Comparison of ENCODE assay signal across 24 cellular contexts in the genomic region with DNA sequence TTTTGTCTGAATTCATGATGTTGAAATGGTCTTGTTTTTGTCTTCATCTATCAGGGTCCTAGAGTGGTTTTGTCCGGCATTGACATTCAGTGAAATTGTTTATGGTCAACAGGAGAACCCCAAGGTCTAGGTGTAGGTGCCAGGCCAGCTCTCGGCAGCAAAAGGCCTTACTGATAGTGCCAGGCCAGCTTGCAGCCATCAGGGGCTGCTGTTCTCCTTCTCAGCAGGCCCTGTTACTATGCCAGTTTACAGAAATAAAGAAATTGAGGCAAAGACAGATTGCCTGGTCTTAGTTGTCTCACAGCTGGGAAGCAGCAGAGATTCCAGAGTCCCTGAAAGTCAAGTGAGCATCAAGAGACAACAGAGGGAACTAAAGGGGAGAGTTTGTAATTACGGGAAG. TPM values are rescaled to one million over a fixed set of nuclear protein-coding genes. Genes with fewer than 3 reads are reported as not detected.
DNase-seq lines count a peak whose midpoint lies in the region; ATAC-seq, FAIRE-seq and TF ChIP-seq lines count a peak whose summit lies in the region.
"Had no signal": no experiment of that assay in that cellular context is flagged by ENCODE, and none has a peak within 500 bp of the region (broad histone marks: within the 10 kb centered on the region; RNA-seq: fewer than 3 reads in every experiment).

No MANE protein-coding gene starts in this region.

- no peak for DNase-seq in AG10803 (ENCODE audit: low read depth)
- DNase-seq in astrocyte of the spinal cord (ENCODE audit: low read depth, low spot score): no peak
- no peak for DNase-seq in kidney
- DNase-seq in activated T-cell treated with anti-CD3 and anti-CD28 coated beads for 4 hours: no peak
- no peak for DNase-seq in NCI-H2171 (lab: John Stamatoyannopoulos, UW)
- DNase-seq: activated CD4-positive, alpha-beta T cell treated with anti-CD3 and anti-CD28 coated beads, Interleukin-2, amount 10 ng/mL, durations not matched to agents 24 days and 14 days; activated CD8-positive, alpha-beta memory T cell treated with anti-CD3 and anti-CD28 coated beads, Interleukin-2, amount 10 ng/mL, durations not matched to agents 7 days and 5 days; aorta; DMS79; NCI-H1092; NCI-H2029; NCI-H82; T-helper 17 cell had no signal

- in situ Hi-C loops in astrocyte of the spinal cord (cut with HindIII; ENCODE audit: low sequenced_read_pairs): no loop called here

- no peak overlapping the region for H3K27ac ChIP-seq in kidney (ENCODE audit: low read depth in 2 of 2, low read length in 2 of 2)
- H3K27ac ChIP-seq: SJSA1, vagina had no signal

- H3K9me3 ChIP-seq in kidney (ENCODE audit: control insufficient read depth in 1 of 2, low read length in 2 of 2): peaks cover 0 to 7% of the 10 kb centered on the region in 2 donors
- H3K9me3 ChIP-seq: SJSA1, vagina had no signal

- no peaks in the 10 kb centered on the region for H3K4me1 ChIP-seq in kidney (ENCODE audit: control insufficient read depth in 1 of 2, insufficient read depth in 1 of 2, low read depth in 1 of 2, low read length in 2 of 2)
- H3K4me1 ChIP-seq: SJSA1, vagina had no signal

- TF ChIP-seq CTCF in AG10803 (conservative IDR thresholded peaks at IDR 0.05; ENCODE audit: low read length): peak; percentile 36
- TF ChIP-seq CTCF in GM12873 (IDR thresholded peaks at IDR 0.05; ENCODE audit: insufficient read depth, low read depth, low read length, missing control alignments): peak; percentile 20
- peak; percentile 31 for TF ChIP-seq CTCF in astrocyte of the spinal cord (IDR thresholded peaks at IDR 0.05; ENCODE audit: low read depth, low read length)
- peak; percentile 40 for TF ChIP-seq CTCF in kidney (IDR thresholded peaks at IDR 0.05; ENCODE audit: borderline replicate concordance, extremely low read depth, insufficient read depth)

- no peak overlapping the region for H3K4me3 ChIP-seq in AG10803 (ENCODE audit: low read length)
- no peak overlapping the region for H3K4me3 ChIP-seq in astrocyte of the spinal cord (ENCODE audit: low read depth, low read length)
- H3K4me3 ChIP-seq in kidney (ENCODE audit: low read length in 2 of 2): no peak overlapping the region
- H3K4me3 ChIP-seq: SJSA1, vagina had no signal

- H3K36me3 ChIP-seq in kidney (ENCODE audit: control insufficient read depth in 1 of 2, insufficient read depth in 2 of 2, low read length in 2 of 2): no peaks in the 10 kb centered on the region
- H3K36me3 ChIP-seq: SJSA1, vagina had no signal

- no peak for ATAC-seq in HG02973 (IDR thresholded peaks at IDR 0.05; ENCODE audit: unreplicated experiment)
- ATAC-seq: activated CD8-positive, alpha-beta memory T cell treated with anti-CD3 and anti-CD28 coated beads, Interleukin-2, amount 10 ng/mL, durations not matched to agents 7 days and 5 days; left lobe of liver; natural killer cell treated with Interleukin-12 subunit alpha and Interleukin-12 subunit beta and Interleukin-15 and Interleukin-18, amount 100 ng/mL, for 72 hours; T-helper 17 cell had no signal

- FAIRE-seq in kidney (lab: Jason Lieb, UNC): no peak

- H3K9ac ChIP-seq in kidney (ENCODE audit: low read length in 2 of 2): no peak overlapping the region

- intact Hi-C loops in kidney (cut with DNase I): no loop called here

RNA-seq across cellular contexts. Expression of gene HMGB4, which starts 12.0 kb away (rescaled TPM):
- not detected for total RNA-seq in kidney
- polyA plus RNA-seq in kidney (ENCODE audit: insufficient read depth, low read depth, low replicate concordance): not detected
- total RNA-seq: activated CD4-positive, alpha-beta T cell treated with anti-CD3 and anti-CD28 coated beads, Interleukin-2, amount 10 ng/mL, durations not matched to agents 24 days and 14 days; activated CD8-positive, alpha-beta memory T cell treated with anti-CD3 and anti-CD28 coated beads, Interleukin-2, amount 10 ng/mL, durations not matched to agents 7 days and 5 days; activated T-helper 1 cell treated with anti-CD3 and anti-CD28 coated beads, Interleukin-12 subunit alpha, Interleukin-12 subunit beta, Interleukin-2, Interleukin-4 antibody, amounts not matched to agents 30 ng/mL and 10 ng/mL and 1 ng/mL, durations not matched to agents 14 hours and 24 hours and 36 hours; aorta; glomerular endothelial cell; left lobe of liver; LHCN-M2; natural killer cell treated with Interleukin-12 subunit alpha and Interleukin-12 subunit beta and Interleukin-15 and Interleukin-18, amount 100 ng/mL, for 72 hours; posterior vena cava; SJSA1; T-helper 17 cell; vagina had no signal
- polyA plus RNA-seq: aorta, esophagus had no signal
